ENCODE assay signal across 10 cellular contexts in genomic region chr9:5446451-5447236, GRCh38. TPM values are rescaled to one million over a fixed set of nuclear protein-coding genes. Genes with fewer than 3 reads are reported as not detected.
DNase-seq lines count a peak whose midpoint lies in the region; ATAC-seq and TF ChIP-seq lines count a peak whose summit lies in the region.
"Had no signal": no experiment of that assay in that cellular context is flagged by ENCODE, and none has a peak within 500 bp of the region (broad histone marks: within the 10 kb centered on the region; RNA-seq: fewer than 3 reads in every experiment).

No MANE protein-coding gene starts in this region.

- H3K27ac Mint-ChIP-seq in HFFc6 (peak overlapping the region; percentile 70), T-helper 17 cell (peak overlapping the region; percentile 98)

- no peaks in the 10 kb centered on the region for H3K9me3 Mint-ChIP-seq in HFFc6

- peak; percentile 53 to 57 for ATAC-seq in activated CD4-positive, CD25-positive, alpha-beta regulatory T cell treated with anti-CD3 and anti-CD28 coated beads, Interleukin-2, amount 50 U/mL, for 24 hours
- ATAC-seq in T-helper 17 cell: no peak
- ATAC-seq in right cardiac atrium: no peak

- no peak for DNase-seq in activated CD4-positive, CD25-positive, alpha-beta regulatory T cell (lab: John Stamatoyannopoulos, UW)
- no peak for DNase-seq in HFFc6
- no peak for DNase-seq in T-helper 17 cell
- DNase-seq in kidney tubule cell (ENCODE audit: low spot score): peak; percentile 81
- no peak for DNase-seq in SW480 (ENCODE audit: low spot score)
- DNase-seq in right cardiac atrium: no peak
- DNase-seq in AG20443 (ENCODE audit: low spot score): no peak
- DNase-seq: activated gamma-delta T cell, KG1 had no signal

- H3K27ac ChIP-seq in right cardiac atrium (ENCODE audit: low read length): no peak overlapping the region

- H3K27me3 Mint-ChIP-seq in HFFc6 (ENCODE audit: insufficient read depth) (no peaks in the 10 kb centered on the region), T-helper 17 cell (no peaks in the 10 kb centered on the region)

- WGBS in right cardiac atrium: 75% methylated on average over 3 of the region's 3 CpGs

- intact Hi-C loops in right cardiac atrium (cut with DNase I): loop anchor here in 3 of 4 donors (10.0 kb wide), 2 partner anchors 148 to 262 kb away; partner anchors contain the start of gene INSL6 (in 2 of the 3)

- no peak overlapping the region for H3K4me3 ChIP-seq in right cardiac atrium (ENCODE audit: low read length)

- H3K9me3 ChIP-seq in T-helper 17 cell (ENCODE audit: control insufficient read depth, low read length, poor library complexity, severe bottlenecking) (no peaks in the 10 kb centered on the region), right cardiac atrium (ENCODE audit: control insufficient read depth, low read length) (no peaks in the 10 kb centered on the region)

- H3K36me3 Mint-ChIP-seq in HFFc6 (ENCODE audit: low read depth) (no peaks in the 10 kb centered on the region), T-helper 17 cell (ENCODE audit: low read depth) (no peaks in the 10 kb centered on the region)

- H3K4me1 ChIP-seq in right cardiac atrium (ENCODE audit: control insufficient read depth, insufficient read depth, low read length): peaks cover 2% of the 10 kb centered on the region

- H3K4me1 Mint-ChIP-seq in HFFc6 (ENCODE audit: low read depth) (peaks cover 57% of the 10 kb centered on the region), T-helper 17 cell (peaks cover 34% of the 10 kb centered on the region)

- H3K27me3 ChIP-seq in right cardiac atrium (ENCODE audit: control insufficient read depth, insufficient read depth): no peaks in the 10 kb centered on the region

- H3K4me3 Mint-ChIP-seq in HFFc6 (0 out of 2 replicates have a peak overlapping the region, but pooled peaks have one; percentile 7), T-helper 17 cell (peak overlapping the region; percentile 7)

- no peak for TF ChIP-seq CTCF in HFFc6 (IDR thresholded peaks at IDR 0.05)

RNA-seq across cellular contexts. Expression of gene CD274, which starts 3.7 kb away (rescaled TPM):
- total RNA-seq in HFFc6 (2021; fragmentation: NEBNext Ultra II Directional; extraction: Animal tissue kit (Norgen Biotek cat#: 25700)): 10 to 100 TPM; 10.3 to 15.9 (median 13.0) TPM
- total RNA-seq in T-helper 17 cell (1 to 10 TPM; 4.7 to 6.7 TPM), right cardiac atrium (10 to 100 TPM in 3 of 4 donors, 1 to 10 TPM in 1; 8.8 to 12.0 (median 10.9) TPM)
- polyA plus RNA-seq in right cardiac atrium: 4.9 TPM

RNA-seq across cellular contexts. Expression of gene PLGRKT, which starts 8.9 kb away (rescaled TPM):
- 10 to 100 TPM; 18.0 to 26.5 (median 21.4) TPM for total RNA-seq in HFFc6 (2021; fragmentation: NEBNext Ultra II Directional; extraction: Animal tissue kit (Norgen Biotek cat#: 25700))
- total RNA-seq in T-helper 17 cell (10 to 100 TPM; 17.4 to 23.5 TPM), right cardiac atrium (10 to 100 TPM; 31.5 to 40.3 (median 34.1) TPM)
- 44.5 TPM for polyA plus RNA-seq in right cardiac atrium

Comparison
In these comparisons a context has a peak if more than half of its experiments do, and no peak if none do; other contexts are left out.
1. ATAC-seq: peak in activated CD4-positive, CD25-positive, alpha-beta regulatory T cell treated with anti-CD3 and anti-CD28 coated beads, Interleukin-2, amount 50 U/mL, for 24 hours (2 of 2); none in T-helper 17 cell (single experiment) and right cardiac atrium (0 of 2).